9 cellular contexts compared by ENCODE assay signal in the genomic region with DNA sequence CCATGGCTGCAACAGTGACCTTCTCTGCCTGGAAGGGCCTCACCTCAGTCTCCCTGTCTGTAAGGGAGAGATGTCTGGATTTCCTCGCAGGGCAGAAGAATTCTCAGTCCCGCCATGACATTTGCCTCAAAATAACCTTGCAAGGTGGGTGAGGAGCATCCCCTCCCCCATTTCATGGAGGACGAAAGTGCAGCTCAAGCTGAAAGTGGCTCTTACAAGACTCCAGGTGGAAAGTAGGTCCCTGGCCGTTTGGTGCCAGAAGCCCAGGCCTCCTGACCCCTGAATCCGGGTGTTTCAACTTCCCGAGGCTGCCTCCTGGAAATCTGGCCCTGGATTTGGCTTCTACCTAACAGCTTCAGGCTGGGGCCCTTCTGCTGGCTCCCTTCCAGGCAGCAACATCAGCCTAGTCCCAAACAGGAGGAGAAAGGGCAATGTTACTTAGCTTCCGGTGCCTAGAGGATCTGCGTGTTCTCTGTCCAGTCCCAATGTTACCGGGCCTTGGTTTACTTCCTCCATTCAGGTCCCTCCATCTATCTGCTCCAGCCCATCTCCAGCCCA. TPM values are rescaled to one million over a fixed set of nuclear protein-coding genes. Genes with fewer than 3 reads are reported as not detected.
DNase-seq lines count a peak whose midpoint lies in the region; ATAC-seq, FAIRE-seq and TF ChIP-seq lines count a peak whose summit lies in the region.
"Had no signal": no experiment of that assay in that cellular context is flagged by ENCODE, and none has a peak within 500 bp of the region (broad histone marks: within the 10 kb centered on the region; RNA-seq: fewer than 3 reads in every experiment).

No MANE protein-coding gene starts in this region.

- H3K4me2 ChIP-seq in BLaER1 treated with 17β-estradiol and CSF1 and Interleukin-3, amounts not matched to agents 10 nM and 100 nM = peak overlapping the region in 9 of 11 experiments; percentile 16 to 56 (median 50); a peak in 8 of 22 replicates

- no peak overlapping the region; a peak in 1 of 22 replicates for H3K9ac ChIP-seq in BLaER1 treated with 17β-estradiol and CSF1 and Interleukin-3, amounts not matched to agents 10 nM and 100 nM
- H3K9ac ChIP-seq in kidney (ENCODE audit: low read length in 2 of 2) = no peak overlapping the region

- H3K36me3 Mint-ChIP-seq in natural killer cell treated with Interleukin-12 subunit alpha and Interleukin-12 subunit beta and Interleukin-15 and Interleukin-18, amount 100 ng/mL, for 72 hours = no peaks in the 10 kb centered on the region

- H3K36me3 ChIP-seq in BLaER1 treated with 17β-estradiol and CSF1 and Interleukin-3, amounts not matched to agents 10 nM and 100 nM = no peaks in the 10 kb centered on the region
- H3K36me3 ChIP-seq in esophagus muscularis mucosa = no peaks in the 10 kb centered on the region
- H3K36me3 ChIP-seq in ovary = no peaks in the 10 kb centered on the region
- no peaks in the 10 kb centered on the region for H3K36me3 ChIP-seq in kidney (ENCODE audit: control insufficient read depth in 1 of 2, insufficient read depth in 2 of 2, low read length in 2 of 2)

- no peaks in the 10 kb centered on the region for H3K4me1 Mint-ChIP-seq in natural killer cell treated with Interleukin-12 subunit alpha and Interleukin-12 subunit beta and Interleukin-15 and Interleukin-18, amount 100 ng/mL, for 72 hours (ENCODE audit: low read depth in 2 of 2)

- intact Hi-C loops in esophagus muscularis mucosa (cut with DNase I) = no loop called here
- intact Hi-C loops in ovary (cut with DNase I) = no loop called here
- intact Hi-C loops in kidney (cut with DNase I) = no loop called here

- TF ChIP-seq POLR2A in esophagus muscularis mucosa (IDR thresholded peaks at IDR 0.05; ENCODE audit: low read depth) (no peak), ovary (IDR thresholded peaks at IDR 0.05) (no peak)

- no peaks in the 10 kb centered on the region for H3K9me3 ChIP-seq in BLaER1 treated with 17β-estradiol and CSF1 and Interleukin-3, amounts not matched to agents 10 nM and 100 nM (replicated peaks in 1 of 11)
- H3K9me3 ChIP-seq in esophagus muscularis mucosa (no peaks in the 10 kb centered on the region), ovary (no peaks in the 10 kb centered on the region), kidney (ENCODE audit: control insufficient read depth in 1 of 2, low read length in 2 of 2) (no peaks in the 10 kb centered on the region)

- H3K4me3 Mint-ChIP-seq in natural killer cell treated with Interleukin-12 subunit alpha and Interleukin-12 subunit beta and Interleukin-15 and Interleukin-18, amount 100 ng/mL, for 72 hours = no peak overlapping the region

- TF ChIP-seq EP300 in esophagus muscularis mucosa (IDR thresholded peaks at IDR 0.05) = no peak
- no peak for TF ChIP-seq EP300 in ovary (IDR thresholded peaks at IDR 0.05)

- FAIRE-seq in urothelium cell line (lab: Jason Lieb, UNC) = no peak
- FAIRE-seq in kidney (lab: Jason Lieb, UNC) = no peak

- H3K27me3 Mint-ChIP-seq in natural killer cell treated with Interleukin-12 subunit alpha and Interleukin-12 subunit beta and Interleukin-15 and Interleukin-18, amount 100 ng/mL, for 72 hours = peaks cover 8 to 9% of the 10 kb centered on the region in 2 donors

- TF ChIP-seq CTCF in esophagus muscularis mucosa (IDR thresholded peaks at IDR 0.05) = no peak
- TF ChIP-seq CTCF in ovary (IDR thresholded peaks at IDR 0.05) = no peak
- TF ChIP-seq CTCF in kidney (IDR thresholded peaks at IDR 0.05; ENCODE audit: borderline replicate concordance, extremely low read depth, insufficient read depth) = no peak

- no peaks in the 10 kb centered on the region for H3K9me3 Mint-ChIP-seq in natural killer cell treated with Interleukin-12 subunit alpha and Interleukin-12 subunit beta and Interleukin-15 and Interleukin-18, amount 100 ng/mL, for 72 hours

- no peaks in the 10 kb centered on the region for H4K20me1 ChIP-seq in BLaER1 treated with 17β-estradiol and CSF1 and Interleukin-3, amounts not matched to agents 10 nM and 100 nM

- peak; percentile 39 for DNase-seq in LHCN-M2 (ENCODE audit: low read depth)
- DNase-seq in esophagus muscularis mucosa (ENCODE audit: extremely low spot score) = no peak
- DNase-seq in ovary = peak in 4 of 5 donors; percentile 69 to 74 (median 70)
- DNase-seq in urothelium cell line (ENCODE audit: low spot score) = no peak
- no peak for DNase-seq in natural killer cell treated with Interleukin-12 subunit alpha and Interleukin-12 subunit beta and Interleukin-15 and Interleukin-18, amount 100 ng/mL, for 72 hours (ENCODE audit: low spot score)
- DNase-seq in kidney = no peak
- DNase-seq: activated CD4-positive, alpha-beta T cell treated with anti-CD3 and anti-CD28 coated beads for 48 hours had no signal

- ATAC-seq in natural killer cell treated with Interleukin-12 subunit alpha and Interleukin-12 subunit beta and Interleukin-15 and Interleukin-18, amount 100 ng/mL, for 72 hours = no peak
- no peak for ATAC-seq in HG02981 (IDR thresholded peaks at IDR 0.05; ENCODE audit: unreplicated experiment)

- H3K27ac Mint-ChIP-seq in natural killer cell treated with Interleukin-12 subunit alpha and Interleukin-12 subunit beta and Interleukin-15 and Interleukin-18, amount 100 ng/mL, for 72 hours = no peak overlapping the region

- no peak overlapping the region for H3K27ac ChIP-seq in BLaER1 treated with 17β-estradiol and CSF1 and Interleukin-3, amounts not matched to agents 10 nM and 100 nM
- H3K27ac ChIP-seq in esophagus muscularis mucosa (replicated peaks in 1 of 4) (peak overlapping the region; percentile 95 to 98 (median 96)), ovary (peak overlapping the region in 1 of 2 donors; percentile 30), kidney (ENCODE audit: low read depth in 2 of 2, low read length in 2 of 2) (no peak overlapping the region)

- peaks cover 15 to 22% (median 18%) of the 10 kb centered on the region in 11 experiments for H3K27me3 ChIP-seq in BLaER1 treated with 17β-estradiol and CSF1 and Interleukin-3, amounts not matched to agents 10 nM and 100 nM
- peaks cover 0 to 8% (median 0%) of the 10 kb centered on the region in 4 donors for H3K27me3 ChIP-seq in esophagus muscularis mucosa
- H3K27me3 ChIP-seq in ovary = no peaks in the 10 kb centered on the region

- WGBS in esophagus muscularis mucosa = 28% methylated on average over 6 of the region's 9 CpGs
- WGBS in ovary, 3 donors = 33 to 44% (median 34%) methylated on average over 9 of the region's 9 CpGs

- peaks cover 18 to 43% (median 25%) of the 10 kb centered on the region in 10 experiments for H3K4me1 ChIP-seq in BLaER1 treated with 17β-estradiol and CSF1 and Interleukin-3, amounts not matched to agents 10 nM and 100 nM
- H3K4me1 ChIP-seq in esophagus muscularis mucosa (peaks cover 16 to 77% (median 68%) of the 10 kb centered on the region in 4 donors), ovary (ENCODE audit: insufficient read depth) (peaks cover 11% of the 10 kb centered on the region), kidney (ENCODE audit: control insufficient read depth in 1 of 2, insufficient read depth in 1 of 2, low read depth in 1 of 2, low read length in 2 of 2) (peaks cover 0 to 4% of the 10 kb centered on the region in 2 donors)

- no peak overlapping the region for H3K4me3 ChIP-seq in BLaER1 treated with 17β-estradiol and CSF1 and Interleukin-3, amounts not matched to agents 10 nM and 100 nM
- H3K4me3 ChIP-seq in esophagus muscularis mucosa = peak overlapping the region; percentile 71 to 82 (median 75)
- no peak overlapping the region for H3K4me3 ChIP-seq in ovary
- peak overlapping the region in 1 of 2 donors; percentile 35 for H3K4me3 ChIP-seq in kidney (ENCODE audit: low read length in 2 of 2)

RNA-seq across cellular contexts. Expression of a gene that starts 0.8 kb away (rescaled TPM):
- total RNA-seq in LHCN-M2 (2014; rRNA removed) = 16.4 and 21.0 TPM in 2 replicates
- polyA plus RNA-seq in LHCN-M2 (2012) = 25.1 TPM
- 100 to 1,000 TPM; 133 to 386 (median 182) TPM for total RNA-seq in esophagus muscularis mucosa
- 10 to 100 TPM in 2 of 7 donors, 1 to 10 TPM in 5; 4.2 to 30.0 (median 5.2) TPM for total RNA-seq in ovary
- 1 to 10 TPM; 3.3 to 7.8 TPM for polyA plus RNA-seq in ovary
- total RNA-seq in natural killer cell treated with Interleukin-12 subunit alpha and Interleukin-12 subunit beta and Interleukin-15 and Interleukin-18, amount 100 ng/mL, for 72 hours = not detected
- total RNA-seq in kidney = 30.7 TPM
- polyA plus RNA-seq in kidney (ENCODE audit: insufficient read depth, low read depth, low replicate concordance) = 4.4 TPM

Comparison
In these comparisons a context has a peak if more than half of its experiments do, and no peak if none do; other contexts are left out.
1. H3K27ac ChIP-seq: peak in esophagus muscularis mucosa (4 of 4); none in BLaER1 treated with 17β-estradiol and CSF1 and Interleukin-3, amounts not matched to agents 10 nM and 100 nM (0 of 11) and kidney (0 of 2).
2. H3K4me3 ChIP-seq: peak in esophagus muscularis mucosa (4 of 4); none in BLaER1 treated with 17β-estradiol and CSF1 and Interleukin-3, amounts not matched to agents 10 nM and 100 nM (0 of 10) and ovary (single experiment).
3. DNase-seq: peak in LHCN-M2 (single experiment) and ovary (4 of 5); none in esophagus muscularis mucosa (single experiment), urothelium cell line (single experiment), natural killer cell treated with Interleukin-12 subunit alpha and Interleukin-12 subunit beta and Interleukin-15 and Interleukin-18, amount 100 ng/mL, for 72 hours (single experiment) and kidney (single experiment).
4. RNA of a gene that starts 0.8 kb away (total RNA-seq): 133 to 386 TPM in esophagus muscularis mucosa, 30.7 TPM in kidney (single experiment), 16.4 to 21.0 TPM in LHCN-M2 and 4.2 to 30.0 TPM in ovary; not detected in natural killer cell treated with Interleukin-12 subunit alpha and Interleukin-12 subunit beta and Interleukin-15 and Interleukin-18, amount 100 ng/mL, for 72 hours; every median in the first group is over 4 times any median in the second.